Comparison of ENCODE assay signal across 19 cellular contexts in genomic region chr6:41553405-41553999, GRCh38. TPM values are rescaled to one million over a fixed set of nuclear protein-coding genes. Genes with fewer than 3 reads are reported as not detected.
A peak's percentile ranks its signal among the peaks of the same experiment; 100 is the strongest.
DNase-seq lines count a peak whose midpoint lies in the region; TF ChIP-seq lines count a peak whose summit lies in the region.
"Had no signal": no experiment of that assay in that cellular context is flagged by ENCODE, and none has a peak within 500 bp of the region (broad histone marks: within the 10 kb centered on the region; RNA-seq: fewer than 3 reads in every experiment).

No MANE protein-coding gene starts in this region.

- peaks cover 11% of the 10 kb centered on the region for H3K36me3 Mint-ChIP-seq in mesothelial cell of epicardium
- H3K36me3 Mint-ChIP-seq in activated naive CD4-positive, alpha-beta T cell treated with anti-CD3 and anti-CD28 coated beads for 36 hours (ENCODE audit: low read depth): peaks cover 7% of the 10 kb centered on the region

- TF ChIP-seq POLR2A in uterus (IDR thresholded peaks at IDR 0.05): no peak

- TF ChIP-seq CTCF in hepatocyte (IDR thresholded peaks at IDR 0.05; ENCODE audit: poor library complexity) (no peak), mesothelial cell of epicardium (IDR thresholded peaks at IDR 0.05; ENCODE audit: unreplicated experiment) (no peak), uterus (IDR thresholded peaks at IDR 0.05) (no peak)

- DNase-seq in NCI-H69 (lab: John Stamatoyannopoulos, UW): peak; percentile 46
- DNase-seq in hepatocyte (ENCODE audit: low spot score): no peak
- DNase-seq in mesothelial cell of epicardium (ENCODE audit: low spot score in 2 of 2, unreplicated experiment in 2 of 2): no peak
- DNase-seq in uterus: no peak
- DNase-seq in putamen (ENCODE audit: low spot score): no peak
- DNase-seq in activated naive CD4-positive, alpha-beta T cell treated with anti-CD3 and anti-CD28 coated beads for 36 hours: no peak
- DNase-seq in stimulated activated CD4-positive, alpha-beta T cell treated with anti-CD3 and anti-CD28 coated beads, Interleukin-2, amount 100 ng/mL, for 48 hours: no peak
- DNase-seq: CD4-positive, CD25-positive, alpha-beta regulatory T cell; COR-L47; DMS79; GOT3; KG1; NCI-H1092 treated with DMSO at 0.1 percent for 48 hours; NCI-H1436 treated with DMSO at 0.1 percent for 48 hours; NCI-H2029; NCI-H2171; NCI-H345; NCI-H524 had no signal

- H3K4me1 ChIP-seq in hepatocyte (ENCODE audit: insufficient read depth): peaks cover 36% of the 10 kb centered on the region
- H3K4me1 ChIP-seq in uterus: peaks cover 3 to 4% of the 10 kb centered on the region in 2 donors
- H3K4me1 ChIP-seq: SJSA1 had no signal

- CTCF ChIA-PET in activated naive CD4-positive, alpha-beta T cell treated with anti-CD3 and anti-CD28 coated beads for 36 hours (lab: Charles Lee): interaction anchor here (1.2 kb wide), 1 partner anchor 123 kb away, joined by 3 read pairs; no protein-coding TSS in a partner anchor

- no peaks in the 10 kb centered on the region for H3K9me3 Mint-ChIP-seq in mesothelial cell of epicardium
- H3K9me3 Mint-ChIP-seq in activated naive CD4-positive, alpha-beta T cell treated with anti-CD3 and anti-CD28 coated beads for 36 hours: no peaks in the 10 kb centered on the region
- H3K9me3 Mint-ChIP-seq: CD4-positive, CD25-positive, alpha-beta regulatory T cell had no signal

- H3K4me3 ChIP-seq in hepatocyte (no peak overlapping the region), uterus (no peak overlapping the region)
- H3K4me3 ChIP-seq: SJSA1 had no signal

- H3K4me2 ChIP-seq in hepatocyte: peak overlapping the region; percentile 25

- H3K4me1 Mint-ChIP-seq in mesothelial cell of epicardium: peaks cover 46% of the 10 kb centered on the region
- H3K4me1 Mint-ChIP-seq in activated naive CD4-positive, alpha-beta T cell treated with anti-CD3 and anti-CD28 coated beads for 36 hours (ENCODE audit: low read depth): peaks cover 7% of the 10 kb centered on the region

- H3K27me3 Mint-ChIP-seq in mesothelial cell of epicardium (ENCODE audit: low read depth): no peaks in the 10 kb centered on the region
- H3K27me3 Mint-ChIP-seq in activated naive CD4-positive, alpha-beta T cell treated with anti-CD3 and anti-CD28 coated beads for 36 hours (ENCODE audit: low read depth): no peaks in the 10 kb centered on the region

- H3K27me3 ChIP-seq in hepatocyte (no peaks in the 10 kb centered on the region), uterus (no peaks in the 10 kb centered on the region)
- H3K27me3 ChIP-seq: SJSA1 had no signal

- intact Hi-C loops in uterus (cut with DNase I; ENCODE audit: low total_unique reads): no loop called here
- intact Hi-C loops in activated naive CD4-positive, alpha-beta T cell treated with anti-CD3 and anti-CD28 coated beads for 36 hours (cut with micrococcal nuclease): no loop called here

- no peaks in the 10 kb centered on the region for H3K36me3 ChIP-seq in hepatocyte (replicated peaks; ENCODE audit: insufficient read depth, low read depth)
- no peaks in the 10 kb centered on the region for H3K36me3 ChIP-seq in uterus

- H3K27ac Mint-ChIP-seq in mesothelial cell of epicardium: peak overlapping the region; percentile 36
- H3K27ac Mint-ChIP-seq in activated naive CD4-positive, alpha-beta T cell treated with anti-CD3 and anti-CD28 coated beads for 36 hours: no peak overlapping the region

- WGBS in hepatocyte (ENCODE audit: low lambda C conversion rate, missing lambda C conversion rate): 58% methylated on average over 1 of the region's 1 CpG

- H3K79me2 ChIP-seq in hepatocyte: peaks cover 100% of the 10 kb centered on the region

- H3K9me3 ChIP-seq in hepatocyte (ENCODE audit: low read depth) (no peaks in the 10 kb centered on the region), uterus (no peaks in the 10 kb centered on the region)
- H3K9me3 ChIP-seq: SJSA1 had no signal

- peaks cover 97% of the 10 kb centered on the region for H4K20me1 ChIP-seq in hepatocyte (ENCODE audit: insufficient read depth, poor library complexity, severe bottlenecking)

- H3K9me2 ChIP-seq in hepatocyte (replicated peaks; ENCODE audit: insufficient read depth): no peaks in the 10 kb centered on the region

- no peak overlapping the region for H2AFZ ChIP-seq in hepatocyte

- H3K27ac ChIP-seq in hepatocyte: no peak overlapping the region
- peak overlapping the region; percentile 21 to 40 for H3K27ac ChIP-seq in uterus
- H3K27ac ChIP-seq: SJSA1 had no signal

- no peak overlapping the region for H3K4me3 Mint-ChIP-seq in mesothelial cell of epicardium
- H3K4me3 Mint-ChIP-seq in activated naive CD4-positive, alpha-beta T cell treated with anti-CD3 and anti-CD28 coated beads for 36 hours: no peak overlapping the region

RNA-seq across cellular contexts. Expression of gene FOXP4, which starts 7.3 kb away (rescaled TPM):
- 18.0 and 24.3 TPM in 2 replicates for total RNA-seq in hepatocyte
- 79.9 and 87.8 TPM in 2 replicates for polyA plus RNA-seq in hepatocyte
- 85.1 to 91.0 TPM (median 87.9 TPM) in 3 replicates for total RNA-seq in mesothelial cell of epicardium
- total RNA-seq in uterus: 10 to 100 TPM in 2 of 4 donors, 1 to 10 TPM in 2; 3.8 to 50.1 (median 9.4) TPM
- 10 to 100 TPM; 15.9 to 16.0 TPM for total RNA-seq in activated naive CD4-positive, alpha-beta T cell treated with anti-CD3 and anti-CD28 coated beads for 36 hours
